ENCODE assay signal across 18 cellular contexts in the genomic region with DNA sequence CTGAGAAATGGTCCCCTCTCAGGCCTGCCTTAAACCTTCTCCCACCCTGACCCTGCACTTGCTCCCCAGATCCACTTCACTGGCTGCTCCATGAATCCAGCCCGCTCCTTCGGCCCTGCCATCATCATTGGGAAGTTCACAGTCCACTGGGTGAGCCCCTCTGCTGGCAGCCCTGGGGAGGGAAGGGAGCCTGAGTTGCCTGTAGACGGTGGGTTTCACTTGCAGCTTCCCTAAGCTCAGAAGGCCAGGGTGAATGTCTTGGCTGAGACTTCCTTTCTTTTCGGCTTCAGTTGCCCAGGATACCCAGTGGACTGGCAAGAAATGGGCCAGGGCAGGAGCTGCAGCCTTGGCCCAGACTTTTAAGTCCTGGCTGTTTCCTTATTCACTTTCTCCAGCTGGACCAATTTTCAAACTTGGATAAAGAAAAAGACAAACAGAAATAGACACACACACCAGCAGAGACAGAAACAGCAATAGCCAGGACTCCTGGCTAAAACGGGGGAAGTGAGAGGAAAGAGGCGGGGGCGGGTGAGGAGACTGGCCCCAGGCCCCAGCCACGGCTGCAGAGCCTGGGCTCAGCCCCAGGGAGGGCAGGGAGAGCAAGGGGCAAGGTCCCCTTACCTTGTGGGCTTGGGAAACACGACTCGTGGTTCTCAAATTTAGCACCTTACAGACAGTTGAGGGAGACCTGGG. TPM values are rescaled to one million over a fixed set of nuclear protein-coding genes. Genes with fewer than 3 reads are reported as not detected.
DNase-seq lines count a peak whose midpoint lies in the region; ATAC-seq and TF ChIP-seq lines count a peak whose summit lies in the region.
"Had no signal": no experiment of that assay in that cellular context is flagged by ENCODE, and none has a peak within 500 bp of the region (broad histone marks: within the 10 kb centered on the region; RNA-seq: fewer than 3 reads in every experiment).

No MANE protein-coding gene starts in this region.

- H3K27ac Mint-ChIP-seq in stimulated activated naive B cell treated with anti-CD40 and anti-IgM and Interleukin-4, amounts not matched to agents 10 μg/mL and 1 μg/mL and 100 μg/mL, for 72 hours, result no peak overlapping the region
- H3K27ac Mint-ChIP-seq in H9, result no peak overlapping the region
- H3K27ac Mint-ChIP-seq: activated CD8-positive, alpha-beta T cell treated with anti-CD3 and anti-CD28 coated beads, Interleukin-2, amount 10 ng/mL, durations not matched to agents 7 days and 5 days; activated T-helper 2 cell treated with anti-CD3 and anti-CD28 coated beads, Interferon-gamma antibody, Interleukin-2, Interleukin-4, amounts not matched to agents 10 μg/mL and 5 μg/mL and 100 μg/mL, durations not matched to agents 14 hours and 24 hours and 36 hours; naive thymus-derived CD4-positive, alpha-beta T cell had no signal

- no peak overlapping the region for H3T11ph ChIP-seq in H9 (ENCODE audit: low read length)

- H3K4ac ChIP-seq in H9 (ENCODE audit: low read depth, low read length), result no peak overlapping the region

- H3K9ac ChIP-seq in BLaER1, result no peak overlapping the region
- no peak overlapping the region for H3K9ac ChIP-seq in H9 (ENCODE audit: extremely low read depth, insufficient read length, low read length)

- TF ChIP-seq CTCF in ascending aorta (IDR thresholded peaks at IDR 0.05), result no peak
- no peak for TF ChIP-seq CTCF in heart left ventricle (IDR thresholded peaks at IDR 0.05)
- no peak for TF ChIP-seq CTCF in osteoblast (IDR thresholded peaks at IDR 0.05; ENCODE audit: extremely low read depth, low read depth, low read length)
- TF ChIP-seq CTCF in OCI-LY7 (conservative IDR thresholded peaks at IDR 0.05; ENCODE audit: low read length), result no peak
- TF ChIP-seq CTCF in mucosa of descending colon (IDR thresholded peaks at IDR 0.05), result no peak
- TF ChIP-seq CTCF in H9 (conservative IDR thresholded peaks at IDR 0.05), result no peak

- H3K14ac ChIP-seq in H9 (ENCODE audit: insufficient read depth, low read length), result no peak overlapping the region

- no peaks in the 10 kb centered on the region for H3K36me3 Mint-ChIP-seq in stimulated activated naive B cell treated with anti-CD40 and anti-IgM and Interleukin-4, amounts not matched to agents 10 μg/mL and 1 μg/mL and 100 μg/mL, for 72 hours
- no peaks in the 10 kb centered on the region for H3K36me3 Mint-ChIP-seq in H9 (ENCODE audit: insufficient read depth in 1 of 3, low read depth in 3 of 3)
- H3K36me3 Mint-ChIP-seq: naive thymus-derived CD4-positive, alpha-beta T cell had no signal

- no peak overlapping the region for H2BK5ac ChIP-seq in H9 (ENCODE audit: insufficient read length, low read length)

- H4K91ac ChIP-seq in H9 (ENCODE audit: insufficient read length, low read depth, low read length), result no peak overlapping the region

- no peak overlapping the region for H3K4me2 ChIP-seq in BLaER1
- no peak overlapping the region for H3K4me2 ChIP-seq in osteoblast (ENCODE audit: insufficient read depth, low read length)
- no peak overlapping the region for H3K4me2 ChIP-seq in OCI-LY7 (ENCODE audit: low read length)
- no peak overlapping the region for H3K4me2 ChIP-seq in H9 (ENCODE audit: insufficient read depth, insufficient read length, low read length)

- ATAC-seq in heart left ventricle (peak in 3 of 4 donors; percentile 4 to 33 (median 18)), mucosa of descending colon (no peak)
- no peak for ATAC-seq in stimulated activated naive B cell treated with anti-CD40 and anti-IgM and Interleukin-4, amounts not matched to agents 10 μg/mL and 1 μg/mL and 100 μg/mL, for 72 hours (replicated peaks)
- ATAC-seq: activated CD8-positive, alpha-beta T cell treated with anti-CD3 and anti-CD28 coated beads, Interleukin-2, amount 10 ng/mL, durations not matched to agents 7 days and 5 days; naive thymus-derived CD4-positive, alpha-beta T cell had no signal

- intact Hi-C loops in ascending aorta (cut with DNase I), result no loop called here
- intact Hi-C loops in heart left ventricle (cut with DNase I), result loop anchor here in 2 of 10 donors (2.0 to 5.0 kb wide), 2 partner anchors 82 kb away; a partner anchor contains a TSS
- intact Hi-C loops in OCI-LY7 (cut with micrococcal nuclease; ENCODE audit: unreplicated experiment), result no loop called here
- intact Hi-C loops in mucosa of descending colon (cut with DNase I, micrococcal nuclease), result loop anchor here in 1 of 2 donors (5.0 kb wide), 1 partner anchor 87 kb away; no protein-coding TSS in a partner anchor

- CTCF ChIA-PET in OCI-LY7 (lab: Charles Lee; ENCODE audit: unreplicated experiment), result no interaction called here

- H2AFZ ChIP-seq in osteoblast (ENCODE audit: low read length) (peak overlapping the region; percentile 78), OCI-LY7 (ENCODE audit: low read length) (no peak overlapping the region), H9 (ENCODE audit: low read length) (no peak overlapping the region)

- POLR2A ChIA-PET in OCI-LY7 (lab: Charles Lee), result no interaction called here

- H2BK12ac ChIP-seq in H9 (ENCODE audit: insufficient read length, low read depth, low read length), result no peak overlapping the region

- H3K27ac ChIP-seq in BLaER1 (0 out of 2 replicates have a peak overlapping the region, but pooled peaks have one; percentile 8), ascending aorta (peak overlapping the region; percentile 27 to 56), heart left ventricle (peak overlapping the region in 1 of 12 donors; percentile 75), osteoblast (ENCODE audit: low read depth, low read length) (no peak overlapping the region), OCI-LY7 (ENCODE audit: low read depth, low read length, poor library complexity, severe bottlenecking) (no peak overlapping the region), H9 (ENCODE audit: insufficient read length, low read depth, low read length) (no peak overlapping the region)
- H3K27ac ChIP-seq: brain microvascular endothelial cell, SJSA1 had no signal

- H3K9me2 ChIP-seq in OCI-LY7 (ENCODE audit: insufficient read depth, low read length), result no peaks in the 10 kb centered on the region

- H4K5ac ChIP-seq in H9 (ENCODE audit: insufficient read length, low read depth, low read length), result no peak overlapping the region

- no peak for DNase-seq in ascending aorta (ENCODE audit: low spot score in 2 of 2)
- DNase-seq in heart left ventricle, result no peak
- peak; percentile 70 for DNase-seq in osteoblast (ENCODE audit: insufficient read length, low spot score, missing footprints)
- no peak for DNase-seq in stimulated activated naive B cell treated with anti-CD40 and anti-IgM and Interleukin-4, amounts not matched to agents 10 μg/mL and 1 μg/mL and 100 μg/mL, for 72 hours
- DNase-seq in OCI-LY7 (ENCODE audit: low spot score), result no peak
- DNase-seq in mucosa of descending colon, result no peak
- DNase-seq in H9, result no peak
- DNase-seq: activated CD8-positive, alpha-beta T cell treated with anti-CD3 and anti-CD28 coated beads, Interleukin-2, amount 10 ng/mL, durations not matched to agents 7 days and 5 days; Calu3; naive thymus-derived CD4-positive, alpha-beta T cell; NCI-H1105 treated with DMSO at 0.1 percent for 48 hours; stimulated activated naive CD4-positive, alpha-beta T cell treated with Interleukin-2 at 50 U/mL for 16 hours had no signal

- no peak overlapping the region for H4K8ac ChIP-seq in H9 (replicated peaks; ENCODE audit: insufficient read length, low read depth, low read length)

- no peak for TF ChIP-seq POLR2A in heart left ventricle (IDR thresholded peaks at IDR 0.05)

- no peaks in the 10 kb centered on the region for H3K79me2 ChIP-seq in osteoblast (ENCODE audit: insufficient read depth, low read length)
- no peaks in the 10 kb centered on the region for H3K79me2 ChIP-seq in OCI-LY7 (ENCODE audit: insufficient read depth, low read depth, low read length)
- H3K79me2 ChIP-seq in H9 (ENCODE audit: insufficient read depth, low read length), result no peaks in the 10 kb centered on the region

- H3K4me1 ChIP-seq in BLaER1 (peaks cover 26% of the 10 kb centered on the region), ascending aorta (peaks cover 0 to 15% of the 10 kb centered on the region in 2 donors), heart left ventricle (peaks cover 0 to 23% (median 7%) of the 10 kb centered on the region in 12 donors), osteoblast (ENCODE audit: insufficient read depth, low read length) (no peaks in the 10 kb centered on the region), OCI-LY7 (ENCODE audit: insufficient read depth, low read length, poor library complexity, severe bottlenecking) (no peaks in the 10 kb centered on the region), mucosa of descending colon (ENCODE audit: low read depth) (no peaks in the 10 kb centered on the region), H9 (ENCODE audit: insufficient read depth, low read length) (no peaks in the 10 kb centered on the region)

- H3K79me1 ChIP-seq in H9 (ENCODE audit: insufficient read depth, low read depth, low read length, poor library complexity, severe bottlenecking), result no peaks in the 10 kb centered on the region

- H3K18ac ChIP-seq in H9 (ENCODE audit: insufficient read length, low read depth, low read length), result no peak overlapping the region

- WGBS in heart left ventricle, 4 donors, result 52 to 72% (median 57%) methylated on average over 10 of the region's 10 CpGs
- WGBS in H9 (ENCODE audit: extremely low coverage, insufficient read length, low lambda C conversion rate), result no CpG with 5 or more reads among the region's 10 CpGs

- H4K20me1 ChIP-seq in BLaER1 (no peaks in the 10 kb centered on the region), osteoblast (ENCODE audit: insufficient read depth, low read length) (no peaks in the 10 kb centered on the region), OCI-LY7 (ENCODE audit: insufficient read depth, low read length) (no peaks in the 10 kb centered on the region), H9 (ENCODE audit: control insufficient read depth, insufficient read depth, insufficient read length) (no peaks in the 10 kb centered on the region)

- H3K36me3 ChIP-seq in BLaER1 (no peaks in the 10 kb centered on the region), ascending aorta (no peaks in the 10 kb centered on the region), heart left ventricle (no peaks in the 10 kb centered on the region), osteoblast (ENCODE audit: insufficient read depth, low read length) (no peaks in the 10 kb centered on the region), OCI-LY7 (ENCODE audit: insufficient read depth, low read length) (no peaks in the 10 kb centered on the region), mucosa of descending colon (ENCODE audit: low read depth) (no peaks in the 10 kb centered on the region)
- H3K36me3 ChIP-seq: brain microvascular endothelial cell, SJSA1 had no signal

- no peaks in the 10 kb centered on the region for H3K4me1 Mint-ChIP-seq in stimulated activated naive B cell treated with anti-CD40 and anti-IgM and Interleukin-4, amounts not matched to agents 10 μg/mL and 1 μg/mL and 100 μg/mL, for 72 hours
- H3K4me1 Mint-ChIP-seq in H9, result peaks cover 17 to 27% of the 10 kb centered on the region in 2 experiments
- H3K4me1 Mint-ChIP-seq: naive thymus-derived CD4-positive, alpha-beta T cell had no signal

- no peak overlapping the region for H3K4me3 Mint-ChIP-seq in stimulated activated naive B cell treated with anti-CD40 and anti-IgM and Interleukin-4, amounts not matched to agents 10 μg/mL and 1 μg/mL and 100 μg/mL, for 72 hours
- no peak overlapping the region; a peak in 1 of 5 replicates for H3K4me3 Mint-ChIP-seq in H9
- H3K4me3 Mint-ChIP-seq: activated CD8-positive, alpha-beta T cell treated with anti-CD3 and anti-CD28 coated beads, Interleukin-2, amount 10 ng/mL, durations not matched to agents 7 days and 5 days; naive thymus-derived CD4-positive, alpha-beta T cell had no signal

- H3K4me3 ChIP-seq in BLaER1, result no peak overlapping the region
- H3K4me3 ChIP-seq in ascending aorta, result peak overlapping the region in 1 of 2 donors; percentile 38
- no peak overlapping the region for H3K4me3 ChIP-seq in heart left ventricle
- no peak overlapping the region for H3K4me3 ChIP-seq in osteoblast (ENCODE audit: insufficient read depth, low read length)
- H3K4me3 ChIP-seq in OCI-LY7 (ENCODE audit: low read depth, low read length, poor library complexity, severe bottlenecking), result no peak overlapping the region
- no peak overlapping the region for H3K4me3 ChIP-seq in mucosa of descending colon
- H3K4me3 ChIP-seq: SJSA1 had no signal

- 0 out of 2 replicates have a peak, but pooled peaks cover 5% of the 10 kb centered on the region for H3K27me3 ChIP-seq in BLaER1
- H3K27me3 ChIP-seq in ascending aorta, result no peaks in the 10 kb centered on the region
- peaks cover 0 to 19% (median 0%) of the 10 kb centered on the region in 9 donors for H3K27me3 ChIP-seq in heart left ventricle
- H3K27me3 ChIP-seq in osteoblast (ENCODE audit: insufficient read depth, low read length), result peaks cover 28% of the 10 kb centered on the region
- no peaks in the 10 kb centered on the region; the same call in 1 of the 2 replicates for H3K27me3 ChIP-seq in H9 (ENCODE audit: insufficient read depth, low read length)

- H2BK20ac ChIP-seq in H9 (ENCODE audit: low read depth, low read length, poor library complexity, severe bottlenecking), result no peak overlapping the region

- H3K27me3 Mint-ChIP-seq in stimulated activated naive B cell treated with anti-CD40 and anti-IgM and Interleukin-4, amounts not matched to agents 10 μg/mL and 1 μg/mL and 100 μg/mL, for 72 hours, result no peaks in the 10 kb centered on the region
- peaks cover 3% of the 10 kb centered on the region; the same call in 1 of the 2 replicates for H3K27me3 Mint-ChIP-seq in H9 (ENCODE audit: low read depth)
- H3K27me3 Mint-ChIP-seq: naive thymus-derived CD4-positive, alpha-beta T cell had no signal

- H3K23me2 ChIP-seq in H9 (ENCODE audit: insufficient read length, low read depth, low read length, poor library complexity, severe bottlenecking), result no peaks in the 10 kb centered on the region

- BruUV-seq in OCI-LY7 (replicated peaks; lab: Mats Ljungman, UMichigan), result no TSS peak

- H2BK15ac ChIP-seq in H9 (ENCODE audit: low read depth, low read length), result no peak overlapping the region

- no peak overlapping the region for H3K56ac ChIP-seq in H9 (ENCODE audit: insufficient read length, low read depth, low read length)

- H2AK5ac ChIP-seq in H9 (ENCODE audit: insufficient read length, low read length), result no peak overlapping the region

- H3K23ac ChIP-seq in H9 (ENCODE audit: insufficient read length, low read depth, low read length), result no peak overlapping the region

- no peaks in the 10 kb centered on the region for H3K9me3 Mint-ChIP-seq in stimulated activated naive B cell treated with anti-CD40 and anti-IgM and Interleukin-4, amounts not matched to agents 10 μg/mL and 1 μg/mL and 100 μg/mL, for 72 hours
- H3K9me3 Mint-ChIP-seq in H9, result no peaks in the 10 kb centered on the region
- H3K9me3 Mint-ChIP-seq: activated T-helper 2 cell treated with anti-CD3 and anti-CD28 coated beads, Interferon-gamma antibody, Interleukin-2, Interleukin-4, amounts not matched to agents 10 μg/mL and 5 μg/mL and 100 μg/mL, durations not matched to agents 14 hours and 24 hours and 36 hours had no signal

- no peaks in the 10 kb centered on the region for H3K9me3 ChIP-seq in BLaER1
- H3K9me3 ChIP-seq in ascending aorta, result no peaks in the 10 kb centered on the region
- no peaks in the 10 kb centered on the region for H3K9me3 ChIP-seq in heart left ventricle
- H3K9me3 ChIP-seq in osteoblast (ENCODE audit: low read depth, low read length), result no peaks in the 10 kb centered on the region
- H3K9me3 ChIP-seq in OCI-LY7 (ENCODE audit: low read length), result no peaks in the 10 kb centered on the region
- no peaks in the 10 kb centered on the region for H3K9me3 ChIP-seq in mucosa of descending colon
- no peaks in the 10 kb centered on the region for H3K9me3 ChIP-seq in H9 (ENCODE audit: control insufficient read depth, low read depth, low read length)
- H3K9me3 ChIP-seq: SJSA1 had no signal

- no peak overlapping the region for H2BK120ac ChIP-seq in H9 (ENCODE audit: low read depth, low read length, poor library complexity, severe bottlenecking)

RNA-seq across cellular contexts. Expression of a gene that starts 2.1 kb away (rescaled TPM):
- total RNA-seq in ascending aorta (not detected), heart left ventricle (not detected), osteoblast (not detected in 2 replicates), OCI-LY7 (2022) (not detected in 2 replicates), mucosa of descending colon (under 1 TPM in 1 of 3 donors, not detected in 2; 0.54 TPM), H9 (2021) (0.09 and 0.11 TPM in 2 replicates)
- under 1 TPM; 0.04 TPM for polyA plus RNA-seq in heart left ventricle
- total RNA-seq in OCI-LY7 (2014; rRNA removed; shearing (Covaris generic)), result not detected in 2 replicates
- total RNA-seq: A673; activated CD8-positive, alpha-beta T cell treated with anti-CD3 and anti-CD28 coated beads, Interleukin-2, amount 10 ng/mL, durations not matched to agents 7 days and 5 days; activated T-helper 2 cell treated with anti-CD3 and anti-CD28 coated beads, Interferon-gamma antibody, Interleukin-2, Interleukin-4, amounts not matched to agents 10 μg/mL and 5 μg/mL and 100 μg/mL, durations not matched to agents 14 hours and 24 hours and 36 hours; frontal cortex; naive thymus-derived CD4-positive, alpha-beta T cell; SJSA1 had no signal
- polyA plus RNA-seq: naive thymus-derived CD4-positive, alpha-beta T cell had no signal

RNA-seq across cellular contexts. Expression of a gene that starts 13.2 kb away (rescaled TPM):
- total RNA-seq in ascending aorta (not detected), heart left ventricle (under 1 TPM in 5 of 9 donors, not detected in 4; 0.20 to 0.63 (median 0.44) TPM), osteoblast (not detected in 2 replicates), OCI-LY7 (2022) (not detected in 2 replicates), mucosa of descending colon (not detected), H9 (2021) (2.5 and 2.8 TPM in 2 replicates)
- polyA plus RNA-seq in heart left ventricle, result under 1 TPM; 0.61 to 0.78 TPM
- total RNA-seq in OCI-LY7 (2014; rRNA removed; shearing (Covaris generic)), result not detected in 2 replicates
- total RNA-seq: A673; activated CD8-positive, alpha-beta T cell treated with anti-CD3 and anti-CD28 coated beads, Interleukin-2, amount 10 ng/mL, durations not matched to agents 7 days and 5 days; activated T-helper 2 cell treated with anti-CD3 and anti-CD28 coated beads, Interferon-gamma antibody, Interleukin-2, Interleukin-4, amounts not matched to agents 10 μg/mL and 5 μg/mL and 100 μg/mL, durations not matched to agents 14 hours and 24 hours and 36 hours; naive thymus-derived CD4-positive, alpha-beta T cell; SJSA1 had no signal
- polyA plus RNA-seq: naive thymus-derived CD4-positive, alpha-beta T cell had no signal

RNA-seq across cellular contexts. Expression of a gene that starts 24.3 kb away (rescaled TPM):
- total RNA-seq in ascending aorta (not detected), heart left ventricle (not detected), osteoblast (not detected in 2 replicates), OCI-LY7 (2022) (not detected in 2 replicates), mucosa of descending colon (not detected), H9 (2021) (not detected in 2 replicates)
- polyA plus RNA-seq in heart left ventricle, result not detected
- total RNA-seq in OCI-LY7 (2014; rRNA removed; shearing (Covaris generic)), result not detected in 2 replicates
- total RNA-seq: A673; activated CD8-positive, alpha-beta T cell treated with anti-CD3 and anti-CD28 coated beads, Interleukin-2, amount 10 ng/mL, durations not matched to agents 7 days and 5 days; activated T-helper 2 cell treated with anti-CD3 and anti-CD28 coated beads, Interferon-gamma antibody, Interleukin-2, Interleukin-4, amounts not matched to agents 10 μg/mL and 5 μg/mL and 100 μg/mL, durations not matched to agents 14 hours and 24 hours and 36 hours; Calu3; frontal cortex; naive thymus-derived CD4-positive, alpha-beta T cell; SJSA1 had no signal
- polyA plus RNA-seq: naive thymus-derived CD4-positive, alpha-beta T cell had no signal

RNA-seq across cellular contexts. Expression of a gene that starts 50.5 kb away (rescaled TPM):
- total RNA-seq in ascending aorta (5.1 TPM), heart left ventricle (10 to 100 TPM in 1 of 9 donors, 1 to 10 TPM in 8; 1.9 to 17.8 (median 5.2) TPM), osteoblast (12.7 and 16.5 TPM in 2 replicates), OCI-LY7 (2022) (93.6 and 104 TPM in 2 replicates), mucosa of descending colon (10 to 100 TPM; 16.0 to 45.5 (median 34.4) TPM), H9 (2021) (60.8 and 64.8 TPM in 2 replicates)
- 1 to 10 TPM in 1 of 2 donors, under 1 TPM in 1; 0.91 to 5.8 TPM for polyA plus RNA-seq in heart left ventricle
- total RNA-seq in OCI-LY7 (2014; rRNA removed; shearing (Covaris generic)), result 69.6 and 75.3 TPM in 2 replicates

Comparison
In these comparisons a context has a peak if more than half of its experiments do, and no peak if none do; other contexts are left out.
1. H3K27ac ChIP-seq: peak in BLaER1 (single experiment) and ascending aorta (2 of 2); none in osteoblast (single experiment), OCI-LY7 (single experiment) and H9 (single experiment).
2. ATAC-seq: peak in heart left ventricle (3 of 4); none in stimulated activated naive B cell treated with anti-CD40 and anti-IgM and Interleukin-4, amounts not matched to agents 10 μg/mL and 1 μg/mL and 100 μg/mL, for 72 hours (0 of 2) and mucosa of descending colon (single experiment).